In genomic region chr11:12973529-12974181, GRCh38 we compare ENCODE assay signal across 20 cellular contexts. TPM values are rescaled to one million over a fixed set of nuclear protein-coding genes. Genes with fewer than 3 reads are reported as not detected.
DNase-seq lines count a peak whose midpoint lies in the region; ATAC-seq and TF ChIP-seq lines count a peak whose summit lies in the region.
"Had no signal": no experiment of that assay in that cellular context is flagged by ENCODE, and none has a peak within 500 bp of the region (broad histone marks: within the 10 kb centered on the region; RNA-seq: fewer than 3 reads in every experiment).

No MANE protein-coding gene starts in this region.

- no peaks in the 10 kb centered on the region for H3K79me2 ChIP-seq in PC-3 (ENCODE audit: low read length)

- DNase-seq in PC-3 = peak; percentile 35
- DNase-seq in fibroblast of the aortic adventitia (ENCODE audit: low read depth) = peak; percentile 27
- no peak for DNase-seq in activated T-helper 1 cell treated with anti-CD3 and anti-CD28 coated beads, Interleukin-12 subunit alpha, Interleukin-12 subunit beta, Interleukin-2, Interleukin-4 antibody, amounts not matched to agents 30 ng/mL and 10 ng/mL and 1 ng/mL, durations not matched to agents 14 hours and 24 hours and 36 hours (ENCODE audit: low spot score)
- no peak for DNase-seq in activated effector memory CD4-positive, alpha-beta T cell treated with Interleukin-2 at 50 U/mL for 16 hours
- no peak for DNase-seq in Peyer's patch
- DNase-seq: CD4-positive, alpha-beta memory T cell; DMS79; GOT3; KBM-7; NCI-H1694; NCI-H2081 treated with DMSO at 0.1 percent for 48 hours; NCI-H748 treated with DMSO at 0.1 percent for 48 hours; SW 1271 had no signal

- peak; percentile 34; the same call in 1 of the 2 replicates for TF ChIP-seq RAD21 in Ishikawa (IDR thresholded peaks at IDR 0.05; ENCODE audit: low read depth)

- no peak overlapping the region for H3K9ac ChIP-seq in PC-3 (ENCODE audit: low read length)
- H3K9ac ChIP-seq: BLaER1 had no signal

- CTCF ChIA-PET in PC-3 (lab: Charles Lee) = interaction anchor here (0.6 to 1.7 kb wide), 3 partner anchors 9 to 210 kb away, joined by 3 to 19 read pairs (median 4); no protein-coding TSS in a partner anchor

- TF ChIP-seq POLR2A in Peyer's patch (IDR thresholded peaks at IDR 0.05) = no peak

- POLR2A ChIA-PET in PC-3 (lab: Charles Lee; ENCODE audit: unreplicated experiment) = interaction anchor here (0.6 kb wide), 1 partner anchor 9 kb away, joined by 3 read pairs; no protein-coding TSS in a partner anchor

- H3K36me3 Mint-ChIP-seq in nephron (ENCODE audit: low read depth) = no peaks in the 10 kb centered on the region
- H3K36me3 Mint-ChIP-seq in activated T-helper 1 cell treated with anti-CD3 and anti-CD28 coated beads, Interleukin-12 subunit alpha, Interleukin-12 subunit beta, Interleukin-2, Interleukin-4 antibody, amounts not matched to agents 30 ng/mL and 10 ng/mL and 1 ng/mL, durations not matched to agents 14 hours and 24 hours and 36 hours (ENCODE audit: low read depth) = no peaks in the 10 kb centered on the region
- H3K36me3 Mint-ChIP-seq: CD4-positive, alpha-beta memory T cell had no signal

- H3K36me3 ChIP-seq in PC-3 (ENCODE audit: low read depth, low read length) = no peaks in the 10 kb centered on the region
- no peaks in the 10 kb centered on the region for H3K36me3 ChIP-seq in Peyer's patch
- H3K36me3 ChIP-seq: BLaER1, SJSA1 had no signal

- H4K20me1 ChIP-seq in PC-3 (ENCODE audit: low read length) = no peaks in the 10 kb centered on the region
- H4K20me1 ChIP-seq: BLaER1 had no signal

- TF ChIP-seq EP300 in Ishikawa (IDR thresholded peaks at IDR 0.05; ENCODE audit: borderline replicate concordance) = no peak

- no peaks in the 10 kb centered on the region for H3F3A ChIP-seq in PC-3 (ENCODE audit: low read length, unreplicated experiment)

- peaks cover 13% of the 10 kb centered on the region for H3K4me1 ChIP-seq in PC-3 (ENCODE audit: insufficient read depth, low read length)
- no peaks in the 10 kb centered on the region for H3K4me1 ChIP-seq in Peyer's patch
- H3K4me1 ChIP-seq: SJSA1 had no signal

- TF ChIP-seq CTCF in PC-3 (conservative IDR thresholded peaks at IDR 0.05; ENCODE audit: low read depth, low read length) = no peak
- TF ChIP-seq CTCF in fibroblast of the aortic adventitia (IDR thresholded peaks at IDR 0.05; ENCODE audit: insufficient read depth, low read length) = no peak
- no peak for TF ChIP-seq CTCF in nephron (IDR thresholded peaks at IDR 0.05; ENCODE audit: unreplicated experiment in 3 of 3)
- TF ChIP-seq CTCF in Peyer's patch (IDR thresholded peaks at IDR 0.05) = no peak

- 0 out of 2 replicates have a peak overlapping the region, but pooled peaks have one; percentile 1 for H3K4me2 ChIP-seq in PC-3 (ENCODE audit: low read length)
- H3K4me2 ChIP-seq: BLaER1 had no signal

- H3K9me3 ChIP-seq in PC-3 (ENCODE audit: low read length) = no peaks in the 10 kb centered on the region
- no peaks in the 10 kb centered on the region for H3K9me3 ChIP-seq in Peyer's patch
- H3K9me3 ChIP-seq: BLaER1, SJSA1 had no signal

- H3K27me3 ChIP-seq in PC-3 (ENCODE audit: low read length) (no peaks in the 10 kb centered on the region), Peyer's patch (no peaks in the 10 kb centered on the region)
- H3K27me3 ChIP-seq: BLaER1 had no signal

- peak; percentile 84 for ATAC-seq in PC-3
- no peak for ATAC-seq in GM21619 (IDR thresholded peaks at IDR 0.05; ENCODE audit: unreplicated experiment)

- H3K9me2 ChIP-seq in PC-3 (replicated peaks; ENCODE audit: low read length) = 0 out of 2 replicates have a peak, but pooled peaks cover 4% of the 10 kb centered on the region

- peaks cover 36% of the 10 kb centered on the region for H3K4me1 Mint-ChIP-seq in nephron
- no peaks in the 10 kb centered on the region for H3K4me1 Mint-ChIP-seq in activated T-helper 1 cell treated with anti-CD3 and anti-CD28 coated beads, Interleukin-12 subunit alpha, Interleukin-12 subunit beta, Interleukin-2, Interleukin-4 antibody, amounts not matched to agents 30 ng/mL and 10 ng/mL and 1 ng/mL, durations not matched to agents 14 hours and 24 hours and 36 hours (ENCODE audit: low read depth)
- H3K4me1 Mint-ChIP-seq: CD4-positive, alpha-beta memory T cell had no signal

- H3K4me3 Mint-ChIP-seq in nephron = no peak overlapping the region
- no peak overlapping the region for H3K4me3 Mint-ChIP-seq in activated T-helper 1 cell treated with anti-CD3 and anti-CD28 coated beads, Interleukin-12 subunit alpha, Interleukin-12 subunit beta, Interleukin-2, Interleukin-4 antibody, amounts not matched to agents 30 ng/mL and 10 ng/mL and 1 ng/mL, durations not matched to agents 14 hours and 24 hours and 36 hours
- H3K4me3 Mint-ChIP-seq: CD4-positive, alpha-beta memory T cell had no signal

- no TSS peak for BruUV-seq in PC-3 (replicated peaks; lab: Mats Ljungman, UMichigan)

- H3K4me3 ChIP-seq in PC-3 (ENCODE audit: low read length) = no peak overlapping the region
- no peak overlapping the region for H3K4me3 ChIP-seq in fibroblast of the aortic adventitia (ENCODE audit: low read depth, low read length)
- no peak overlapping the region for H3K4me3 ChIP-seq in Peyer's patch
- H3K4me3 ChIP-seq: BLaER1, SJSA1 had no signal

- no peaks in the 10 kb centered on the region for H3K9me3 Mint-ChIP-seq in nephron
- no peaks in the 10 kb centered on the region for H3K9me3 Mint-ChIP-seq in activated T-helper 1 cell treated with anti-CD3 and anti-CD28 coated beads, Interleukin-12 subunit alpha, Interleukin-12 subunit beta, Interleukin-2, Interleukin-4 antibody, amounts not matched to agents 30 ng/mL and 10 ng/mL and 1 ng/mL, durations not matched to agents 14 hours and 24 hours and 36 hours

- no peak overlapping the region for H3K27ac ChIP-seq in PC-3 (ENCODE audit: low read length)
- H3K27ac ChIP-seq in Peyer's patch = no peak overlapping the region
- H3K27ac ChIP-seq: BLaER1, SJSA1 had no signal

- H3K27me3 Mint-ChIP-seq in nephron (ENCODE audit: low read depth) = no peaks in the 10 kb centered on the region
- peaks cover 3% of the 10 kb centered on the region for H3K27me3 Mint-ChIP-seq in activated T-helper 1 cell treated with anti-CD3 and anti-CD28 coated beads, Interleukin-12 subunit alpha, Interleukin-12 subunit beta, Interleukin-2, Interleukin-4 antibody, amounts not matched to agents 30 ng/mL and 10 ng/mL and 1 ng/mL, durations not matched to agents 14 hours and 24 hours and 36 hours (ENCODE audit: insufficient read depth)

- intact Hi-C loops in PC-3 (cut with micrococcal nuclease) = no loop called here
- intact Hi-C loops in activated T-helper 1 cell treated with anti-CD3 and anti-CD28 coated beads, Interleukin-12 subunit alpha, Interleukin-12 subunit beta, Interleukin-2, Interleukin-4 antibody, amounts not matched to agents 30 ng/mL and 10 ng/mL and 1 ng/mL, durations not matched to agents 14 hours and 24 hours and 36 hours (cut with micrococcal nuclease) = no loop called here

- H3K27ac Mint-ChIP-seq in nephron = peak overlapping the region in 2 of 3 experiments; percentile 57 to 64
- H3K27ac Mint-ChIP-seq in activated T-helper 1 cell treated with anti-CD3 and anti-CD28 coated beads, Interleukin-12 subunit alpha, Interleukin-12 subunit beta, Interleukin-2, Interleukin-4 antibody, amounts not matched to agents 30 ng/mL and 10 ng/mL and 1 ng/mL, durations not matched to agents 14 hours and 24 hours and 36 hours = no peak overlapping the region
- H3K27ac Mint-ChIP-seq: CD4-positive, alpha-beta memory T cell had no signal

- no peak overlapping the region for H2AFZ ChIP-seq in PC-3 (ENCODE audit: low read length)

TF ChIP-seq in Ishikawa, 13 proteins besides CTCF, POLR2A, EP300 and RAD21:
- TF ChIP-seq CREB1 (IDR thresholded peaks at IDR 0.05; ENCODE audit: low read depth) (no peak), EGR1 (IDR thresholded peaks at IDR 0.05) (no peak), MAX (IDR thresholded peaks at IDR 0.05) (no peak), TEAD4 (IDR thresholded peaks at IDR 0.05) (peak; percentile 23; the same call in 1 of the 2 replicates), ZBTB7A (IDR thresholded peaks at IDR 0.05; ENCODE audit: low read depth) (no peak), NFIC (IDR thresholded peaks at IDR 0.05) (peak; percentile 84), FOXM1 (IDR thresholded peaks at IDR 0.05; ENCODE audit: borderline replicate concordance, low read depth) (no peak), CEBPB (IDR thresholded peaks at IDR 0.05) (no peak)
TF ChIP-seq in Ishikawa: peak in this region for 2.

RNA-seq across cellular contexts. Expression of gene RASSF10, which starts 35.5 kb away (rescaled TPM):
- total RNA-seq in PC-3 (2014; rRNA removed) (not detected in 2 replicates), fibroblast of the aortic adventitia (ENCODE audit: low replicate concordance) (not detected in 2 replicates), Peyer's patch (1 to 10 TPM in 2 of 4 donors, under 1 TPM in 1, not detected in 1; 0.35 to 4.4 (median 3.9) TPM)
- total RNA-seq in activated T-helper 1 cell treated with anti-CD3 and anti-CD28 coated beads, Interleukin-12 subunit alpha, Interleukin-12 subunit beta, Interleukin-2, Interleukin-4 antibody, amounts not matched to agents 30 ng/mL and 10 ng/mL and 1 ng/mL, durations not matched to agents 14 hours and 24 hours and 36 hours = not detected in 2 replicates
- total RNA-seq: CD4-positive, alpha-beta memory T cell; M059J; NCI-H460; SJSA1 had no signal

Comparison
In these comparisons a context has a peak if more than half of its experiments do, and no peak if none do; other contexts are left out.
1. DNase-seq: peak in PC-3 (single experiment) and fibroblast of the aortic adventitia (single experiment); none in activated T-helper 1 cell treated with anti-CD3 and anti-CD28 coated beads, Interleukin-12 subunit alpha, Interleukin-12 subunit beta, Interleukin-2, Interleukin-4 antibody, amounts not matched to agents 30 ng/mL and 10 ng/mL and 1 ng/mL, durations not matched to agents 14 hours and 24 hours and 36 hours (single experiment), activated effector memory CD4-positive, alpha-beta T cell treated with Interleukin-2 at 50 U/mL for 16 hours (single experiment) and Peyer's patch (0 of 3).